Comparison of ENCODE assay signal across 9 cellular contexts in the genomic region with DNA sequence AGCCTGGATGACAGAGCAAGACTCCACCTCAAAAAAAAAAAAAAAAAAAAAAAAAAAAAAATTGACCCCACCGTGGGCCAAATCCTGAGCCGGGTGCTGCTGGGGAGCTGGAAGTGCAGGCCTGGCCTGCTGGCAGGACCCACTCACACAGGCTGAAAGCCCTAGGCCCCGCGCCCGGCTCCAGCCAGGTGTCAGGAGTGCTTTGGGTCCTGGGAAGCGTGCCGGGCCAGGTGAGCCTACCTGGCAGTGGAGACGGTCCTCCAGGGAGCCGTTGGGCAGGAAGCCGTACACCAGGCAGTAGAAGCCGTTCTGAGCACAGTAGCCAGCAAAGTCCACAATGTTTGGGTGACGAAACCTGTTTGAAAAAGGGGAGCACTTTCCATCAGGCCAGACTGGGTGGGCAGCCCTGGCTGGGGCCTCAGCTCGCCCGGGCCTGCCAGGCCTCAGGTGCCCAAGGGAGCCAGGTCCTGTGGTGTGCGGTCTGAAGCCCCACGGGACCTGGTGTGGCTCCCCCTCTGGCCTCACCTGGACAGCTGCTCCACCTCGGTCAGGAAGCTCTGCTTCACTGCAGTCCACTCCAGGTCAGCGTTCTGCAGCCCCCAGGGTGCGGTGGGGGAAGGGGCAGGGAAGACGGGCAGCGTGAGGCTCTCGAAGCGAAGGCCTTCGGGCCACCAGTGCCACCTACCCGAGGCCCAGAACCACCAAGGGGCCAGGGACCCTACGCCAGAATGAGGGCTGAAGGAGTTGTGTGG. TPM values are rescaled to one million over a fixed set of nuclear protein-coding genes. Genes with fewer than 3 reads are reported as not detected.
DNase-seq lines count a peak whose midpoint lies in the region; ATAC-seq, FAIRE-seq and TF ChIP-seq lines count a peak whose summit lies in the region.
"Had no signal": no experiment of that assay in that cellular context is flagged by ENCODE, and none has a peak within 500 bp of the region (broad histone marks: within the 10 kb centered on the region; RNA-seq: fewer than 3 reads in every experiment).

No MANE protein-coding gene starts in this region.

- H2BK5ac ChIP-seq in IMR-90 (ENCODE audit: low read depth, low read length, poor library complexity, severe bottlenecking): no peak overlapping the region

- H3K79me2 ChIP-seq in GM12878 (ENCODE audit: control insufficient read depth, insufficient read depth, low read length): peaks cover 41% of the 10 kb centered on the region

- intact Hi-C loops in IMR-90 (cut with micrococcal nuclease): no loop called here
- intact Hi-C loops in GM12878 (cut with micrococcal nuclease; ENCODE audit: unreplicated experiment): no loop called here

- TF ChIP-seq CTCF in IMR-90 (conservative IDR thresholded peaks at IDR 0.05; ENCODE audit: low read depth, low read length) (no peak), GM12878 (IDR thresholded peaks at IDR 0.05 in 2 of 3, conservative IDR thresholded peaks at IDR 0.05 in 1 of 3; ENCODE audit: control insufficient read depth in 2 of 3, extremely low read depth in 1 of 3, insufficient read depth in 1 of 3, low read depth in 3 of 3, low read length in 3 of 3) (no peak)

- H3K14ac ChIP-seq in IMR-90 (replicated peaks; ENCODE audit: low read depth, low read length): no peak overlapping the region

- no peak for TF ChIP-seq EP300 in GM12878 (IDR thresholded peaks at IDR 0.05; ENCODE audit: borderline replicate concordance in 1 of 2, control insufficient read depth in 1 of 2, low read depth in 2 of 2, low read length in 2 of 2)

- TF ChIP-seq POLR2A in IMR-90 (IDR thresholded peaks at IDR 0.05; ENCODE audit: low read depth, low read length) (no peak), GM12878 (IDR thresholded peaks at IDR 0.05; ENCODE audit: low read depth, low read length) (no peak)

- H3K79me1 ChIP-seq in IMR-90 (ENCODE audit: low read depth in 1 of 2, low read length in 2 of 2): peaks cover 0 to 20% of the 10 kb centered on the region in 2 experiments; a peak in 2 of 4 replicates

- CTCF ChIA-PET in IMR-90 (lab: Yijun Ruan, JAX) (interaction anchor here (0.7 kb wide), 1 partner anchor 102 kb away, joined by 5 read pairs; no protein-coding TSS in a partner anchor), GM12878 (lab: Yijun Ruan, JAX) (interaction anchor here (0.7 to 1.9 kb wide), 4 partner anchors 8 to 355 kb away, joined by 3 to 4 read pairs (median 4); no protein-coding TSS in a partner anchor)

- H3K18ac ChIP-seq in IMR-90 (ENCODE audit: low read depth, low read length): no peak overlapping the region

- H2AK5ac ChIP-seq in IMR-90 (ENCODE audit: low read depth, low read length): 0 out of 2 replicates have a peak overlapping the region, but pooled peaks have one; percentile 33

- H3K9me3 ChIP-seq in BLaER1 treated with 17β-estradiol and CSF1 and Interleukin-3, amounts not matched to agents 10 nM and 100 nM (replicated peaks in 1 of 11): 0 out of 22 replicates have a peak, but pooled peaks cover 0 to 9% (median 0%) of the 10 kb centered on the region in 11 experiments
- H3K9me3 ChIP-seq in IMR-90 (ENCODE audit: control insufficient read depth, insufficient read depth, low read length) (no peaks in the 10 kb centered on the region), GM12878 (replicated peaks; ENCODE audit: control insufficient read depth, insufficient read depth, low read length) (no peaks in the 10 kb centered on the region)

- H2AFZ ChIP-seq in IMR-90 (replicated peaks; ENCODE audit: low read length, poor library complexity) (no peak overlapping the region), GM12878 (ENCODE audit: control insufficient read depth, low read depth, low read length) (no peak overlapping the region)

- SMC1A ChIA-PET in GM12878 (lab: Charles Lee; ENCODE audit: uncharacterized antibody, unreplicated experiment): interaction anchor here (0.9 to 1.9 kb wide), 5 partner anchors 9 to 37 kb away, joined by 3 to 7 read pairs (median 3); no protein-coding TSS in a partner anchor

- peaks cover 36 to 53% (median 46%) of the 10 kb centered on the region in 11 experiments for H3K36me3 ChIP-seq in BLaER1 treated with 17β-estradiol and CSF1 and Interleukin-3, amounts not matched to agents 10 nM and 100 nM
- H3K36me3 ChIP-seq in IMR-90 (ENCODE audit: control insufficient read depth, insufficient read depth, low read length) (peaks cover 20% of the 10 kb centered on the region), GM12878 (ENCODE audit: control insufficient read depth in 2 of 2, insufficient read depth in 2 of 2, low read length in 1 of 2) (peaks cover 0 to 5% of the 10 kb centered on the region in 2 experiments; a peak in 3 of 4 replicates)

- H2BK120ac ChIP-seq in IMR-90 (ENCODE audit: low read depth, low read length): no peak overlapping the region

- peak overlapping the region; percentile 86 to 97 (median 95); a peak in 21 of 22 replicates for H3K27ac ChIP-seq in BLaER1 treated with 17β-estradiol and CSF1 and Interleukin-3, amounts not matched to agents 10 nM and 100 nM
- H3K27ac ChIP-seq in IMR-90 (ENCODE audit: insufficient read depth, low read length) (no peak overlapping the region), GM12878 (ENCODE audit: control insufficient read depth, insufficient read depth) (peak overlapping the region; percentile 82), substantia nigra (ENCODE audit: low read depth, low read length, poor library complexity, severe bottlenecking) (no peak overlapping the region)

- POLR2A ChIA-PET in IMR-90 (lab: Charles Lee; ENCODE audit: unreplicated experiment) (interaction anchor here (0.7 kb wide), 1 partner anchor 47 kb away, joined by 6 read pairs; no protein-coding TSS in a partner anchor), GM12878 (lab: Charles Lee) (interaction anchor here (0.6 to 2.0 kb wide), 12 partner anchors 8 to 74 kb away, joined by 3 to 11 read pairs (median 3); a partner anchor contains a TSS)
- POLR2A ChIA-PET in naive thymus-derived CD8-positive, alpha-beta T cell (lab: Charles Lee): interaction anchor here (0.6 to 3.5 kb wide), 10 partner anchors 28 to 79 kb away, joined by 3 to 34 read pairs (median 6); a partner anchor contains a TSS

- 86% methylated on average over 12 of the region's 26 CpGs; no CpG with 5 or more reads in 1 of the 2 experiments for WGBS in IMR-90 (ENCODE audit: extremely low coverage in 2 of 2, insufficient read length in 1 of 2), 2 experiments
- WGBS in GM12878 (ENCODE audit: insufficient coverage, insufficient replicate concordance, low lambda C conversion rate, missing lambda C conversion rate): 32% methylated on average over 26 of the region's 26 CpGs

- peak overlapping the region; percentile 78 to 95 (median 93) for H3K4me2 ChIP-seq in BLaER1 treated with 17β-estradiol and CSF1 and Interleukin-3, amounts not matched to agents 10 nM and 100 nM
- H3K4me2 ChIP-seq in IMR-90 (ENCODE audit: low read depth, low read length): peak overlapping the region; percentile 19; the same call in 1 of the 2 replicates
- peak overlapping the region; percentile 66 for H3K4me2 ChIP-seq in GM12878 (ENCODE audit: control insufficient read depth, insufficient read depth)

- peaks cover 59 to 92% (median 84%) of the 10 kb centered on the region in 11 experiments for H3K27me3 ChIP-seq in BLaER1 treated with 17β-estradiol and CSF1 and Interleukin-3, amounts not matched to agents 10 nM and 100 nM
- H3K27me3 ChIP-seq in IMR-90 (ENCODE audit: control insufficient read depth, insufficient read depth, low read length): no peaks in the 10 kb centered on the region
- no peaks in the 10 kb centered on the region for H3K27me3 ChIP-seq in GM12878 (replicated peaks in 1 of 2; ENCODE audit: control insufficient read depth in 2 of 2, insufficient read depth in 2 of 2, low read length in 1 of 2)

- peak overlapping the region; percentile 97 for H2AK9ac ChIP-seq in IMR-90 (replicated peaks; ENCODE audit: low read depth, low read length, poor library complexity)

- peak overlapping the region in 8 of 10 donors; percentile 23 to 91 (median 84) for H3K4me3 Mint-ChIP-seq in naive thymus-derived CD8-positive, alpha-beta T cell

- H3K27ac Mint-ChIP-seq in naive thymus-derived CD8-positive, alpha-beta T cell: peak overlapping the region in 4 of 10 donors; percentile 88 to 94 (median 92)

- RAD21 ChIA-PET in GM12878 (lab: Charles Lee; ENCODE audit: unreplicated experiment): interaction anchor here (1.1 to 1.8 kb wide), 6 partner anchors 10 to 95 kb away, joined by 3 to 10 read pairs (median 4); a partner anchor contains a TSS

- H4K91ac ChIP-seq in IMR-90 (ENCODE audit: insufficient read depth, low read depth, low read length): no peak overlapping the region

- H3K4me1 ChIP-seq in BLaER1 treated with 17β-estradiol and CSF1 and Interleukin-3, amounts not matched to agents 10 nM and 100 nM: peaks cover 69 to 79% (median 75%) of the 10 kb centered on the region in 10 experiments
- H3K4me1 ChIP-seq in IMR-90 (ENCODE audit: control insufficient read depth, insufficient read depth, low read length): peaks cover 20% of the 10 kb centered on the region
- H3K4me1 ChIP-seq in GM12878 (ENCODE audit: control insufficient read depth, insufficient read depth, low read length): peaks cover 14% of the 10 kb centered on the region

- H3K4ac ChIP-seq in IMR-90 (ENCODE audit: low read depth, low read length): no peak overlapping the region

- no peak overlapping the region for H2BK15ac ChIP-seq in IMR-90 (ENCODE audit: low read depth, low read length)

- peak overlapping the region; percentile 89 to 99 (median 94) for H3K9ac ChIP-seq in BLaER1 treated with 17β-estradiol and CSF1 and Interleukin-3, amounts not matched to agents 10 nM and 100 nM
- no peak overlapping the region for H3K9ac ChIP-seq in IMR-90 (ENCODE audit: low read depth, low read length)
- H3K9ac ChIP-seq in GM12878 (ENCODE audit: control insufficient read depth, insufficient read depth, low read length): peak overlapping the region; percentile 86

- no peak overlapping the region for H4K8ac ChIP-seq in IMR-90 (ENCODE audit: low read depth in 2 of 2, low read length in 2 of 2)

- peak overlapping the region; percentile 67 to 83 (median 76) for H3K4me3 ChIP-seq in BLaER1 treated with 17β-estradiol and CSF1 and Interleukin-3, amounts not matched to agents 10 nM and 100 nM
- H3K4me3 ChIP-seq in IMR-90 (ENCODE audit: insufficient read depth, low read depth, low read length) (no peak overlapping the region), GM12878 (peak overlapping the region; percentile 85)

- peaks cover 0 to 14% (median 0%) of the 10 kb centered on the region in 3 donors for H3K36me3 Mint-ChIP-seq in naive thymus-derived CD8-positive, alpha-beta T cell

- peaks cover 22 to 84% (median 75%) of the 10 kb centered on the region in 11 experiments; a peak in 21 of 22 replicates for H4K20me1 ChIP-seq in BLaER1 treated with 17β-estradiol and CSF1 and Interleukin-3, amounts not matched to agents 10 nM and 100 nM
- H4K20me1 ChIP-seq in IMR-90 (ENCODE audit: insufficient read depth, low read length): no peaks in the 10 kb centered on the region
- no peaks in the 10 kb centered on the region for H4K20me1 ChIP-seq in GM12878 (ENCODE audit: control insufficient read depth, insufficient read depth)

- H3K4me1 Mint-ChIP-seq in naive thymus-derived CD8-positive, alpha-beta T cell: peaks cover 11 to 44% (median 29%) of the 10 kb centered on the region in 4 donors

- in situ Hi-C loops in IMR-90 (cut with MboI; ENCODE audit: low sequenced_read_pairs) (no loop called here), GM12878 (cut with MboI) (no loop called here)

- H3K9me1 ChIP-seq in IMR-90 (ENCODE audit: insufficient read depth, low read length): no peaks in the 10 kb centered on the region

- no peak overlapping the region for H4K5ac ChIP-seq in IMR-90 (ENCODE audit: low read depth, low read length)

- no peak overlapping the region for H3K56ac ChIP-seq in IMR-90 (ENCODE audit: extremely low read depth, insufficient read depth, low read length)

- H3K23ac ChIP-seq in IMR-90 (ENCODE audit: low read depth, low read length): peak overlapping the region; percentile 71; the same call in 1 of the 2 replicates

- ATAC-seq in IMR-90 (ENCODE audit: low read depth) (no peak), GM12878 (peak; percentile 17), HG02623 (IDR thresholded peaks at IDR 0.05; ENCODE audit: unreplicated experiment) (no peak), HG02798 (IDR thresholded peaks at IDR 0.05; ENCODE audit: poor library complexity, unreplicated experiment) (no peak)
- no peak for ATAC-seq in naive thymus-derived CD8-positive, alpha-beta T cell

- no peak for TF ChIP-seq RAD21 in IMR-90 (IDR thresholded peaks at IDR 0.05; ENCODE audit: low read length)
- no peak for TF ChIP-seq RAD21 in GM12878 (IDR thresholded peaks at IDR 0.05; ENCODE audit: insufficient read depth, low read depth, low read length)

- no peak overlapping the region for H2BK20ac ChIP-seq in IMR-90 (ENCODE audit: low read depth, low read length)

- no peaks in the 10 kb centered on the region for H3K27me3 Mint-ChIP-seq in naive thymus-derived CD8-positive, alpha-beta T cell

- H3K9me3 Mint-ChIP-seq in naive thymus-derived CD8-positive, alpha-beta T cell: no peaks in the 10 kb centered on the region

- FAIRE-seq in GM12878 (lab: Jason Lieb, UNC): no peak

- no peak for DNase-seq in IMR-90
- DNase-seq in GM12878 (ENCODE audit: low read depth, low spot score): no peak
- no peak for DNase-seq in naive thymus-derived CD8-positive, alpha-beta T cell
- DNase-seq in substantia nigra (lab: John Stamatoyannopoulos, UW): no peak
- no peak for DNase-seq in DMS 273 (lab: John Stamatoyannopoulos, UW; ENCODE audit: unreplicated experiment)
- DNase-seq: activated CD4-positive, alpha-beta T cell treated with anti-CD3 and anti-CD28 coated beads for 48 hours had no signal

- dilution Hi-C loops in IMR-90 (cut with HindIII; ENCODE audit: low sequenced_read_pairs, unreplicated experiment): no loop called here

- BruUV-seq in IMR-90 (replicated peaks; lab: Mats Ljungman, UMichigan): no TSS peak
- no TSS peak for BruUV-seq in GM12878 (replicated peaks; lab: Mats Ljungman, UMichigan)

RNA-seq across cellular contexts. Expression of a gene that starts 1.8 kb away (rescaled TPM):
- total RNA-seq in IMR-90 (2012; rRNA removed): 31.9 and 33.3 TPM in 2 replicates
- 50.2 and 61.9 TPM in 2 replicates for polyA plus RNA-seq in IMR-90 (2012; rRNA removed)
- polyA plus RNA-seq in IMR-90 (2012; cell fraction: cytosol; rRNA removed): 39.9 and 45.4 TPM in 2 replicates
- 55.8 and 105 TPM in 2 replicates for polyA plus RNA-seq in IMR-90 (2012; cell fraction: nucleus; rRNA removed; ENCODE audit: low replicate concordance)
- 44.0 and 54.1 TPM in 2 replicates for total RNA-seq in GM12878 (2013; cell fraction: nucleolus; rRNA removed)
- total RNA-seq in GM12878 (2014; rRNA removed): 63.2 and 77.8 TPM in 2 replicates
- total RNA-seq in GM12878 (2014; rRNA removed; fragmentation: Illumina TruSeq; extraction: Trizol): 37.6 and 42.3 TPM in 2 replicates
- 106 and 136 TPM in 2 replicates for total RNA-seq in GM12878 (2021)
- 21.6 TPM for polyA plus RNA-seq in GM12878 (2011; ENCODE audit: low read depth)
- polyA plus RNA-seq in GM12878 (2011; rRNA removed): 19.0 and 27.8 TPM in 2 replicates
- polyA plus RNA-seq in GM12878 (2011; cell fraction: cytosol; rRNA removed): 29.6 and 55.4 TPM in 2 replicates
- 65.0 and 102 TPM in 2 replicates for polyA plus RNA-seq in GM12878 (2011; cell fraction: nucleus; rRNA removed)
- polyA plus RNA-seq in GM12878 (2012): 45.7 and 78.8 TPM in 2 replicates
- polyA plus RNA-seq in GM12878 (2014; fragmentation: Illumina TruSeq; extraction: Trizol): 9.4 and 32.7 TPM in 2 replicates
- 10 to 100 TPM in 1 of 2 experiments, 1 to 10 TPM in 1; 4.2 to 15.1 TPM for polyA plus RNA-seq in GM12878 (2014; fragmentation: Nextera tagmentation; extraction: Ambion mirVana)
- 89.9 and 107 TPM in 2 replicates for polyA plus RNA-seq in GM12878 (2014; rRNA removed)
- 10 to 100 TPM; 36.8 to 82.4 TPM for polyA plus RNA-seq in GM12878 (2016; fragmentation: Nextera tagmentation; extraction: Ambion mirVana)
- 22.2 and 50.5 TPM in 2 replicates for polyA minus RNA-seq in GM12878 (2011; rRNA and poly(A)+ RNA removed)
- 36.8 TPM in 2 replicates for polyA minus RNA-seq in GM12878 (2011; cell fraction: cytosol; rRNA and poly(A)+ RNA removed)
- 25.1 and 44.2 TPM in 2 replicates for polyA minus RNA-seq in GM12878 (2011; cell fraction: nucleus; rRNA and poly(A)+ RNA removed)
- total RNA-seq in naive thymus-derived CD8-positive, alpha-beta T cell: 10 to 100 TPM; 68.8 to 76.6 TPM
- polyA plus RNA-seq in naive thymus-derived CD8-positive, alpha-beta T cell: 10 to 100 TPM; 23.9 to 44.7 (median 27.8) TPM

RNA-seq across cellular contexts. Expression of a gene that starts 45.4 kb away (rescaled TPM):
- total RNA-seq in IMR-90 (2012; rRNA removed) (2.8 and 3.4 TPM in 2 replicates), GM12878 (2014; rRNA removed) (5.0 and 8.5 TPM in 2 replicates), GM12878 (2014; rRNA removed; fragmentation: Illumina TruSeq; extraction: Trizol) (1.6 and 1.7 TPM in 2 replicates), GM12878 (2021) (6.1 and 6.3 TPM in 2 replicates)
- polyA plus RNA-seq in IMR-90 (2012; rRNA removed) (6.2 and 6.3 TPM in 2 replicates), GM12878 (2011; rRNA removed) (3.0 and 4.2 TPM in 2 replicates), GM12878 (2014; fragmentation: Illumina TruSeq; extraction: Trizol) (0.36 and 0.88 TPM in 2 replicates), GM12878 (2014; fragmentation: Nextera tagmentation; extraction: Ambion mirVana) (under 1 TPM; 0.45 to 0.99 TPM), GM12878 (2014; rRNA removed) (5.6 and 7.0 TPM in 2 replicates), GM12878 (2016; fragmentation: Nextera tagmentation; extraction: Ambion mirVana) (1 to 10 TPM; 4.0 to 4.8 TPM)
- 4.8 and 12.1 TPM in 2 replicates for polyA plus RNA-seq in IMR-90 (2012; cell fraction: cytosol; rRNA removed)
- polyA plus RNA-seq in IMR-90 (2012; cell fraction: nucleus; rRNA removed; ENCODE audit: low replicate concordance): 3.3 and 9.5 TPM in 2 replicates
- total RNA-seq in GM12878 (2013; cell fraction: nucleolus; rRNA removed): 2.9 and 4.2 TPM in 2 replicates
- 1.3 TPM for polyA plus RNA-seq in GM12878 (2011; ENCODE audit: low read depth)
- polyA plus RNA-seq in GM12878 (2011; cell fraction: cytosol; rRNA removed): 9.1 and 11.2 TPM in 2 replicates
- 4.7 and 5.0 TPM in 2 replicates for polyA plus RNA-seq in GM12878 (2011; cell fraction: nucleus; rRNA removed)
- 5.0 and 5.4 TPM in 2 replicates for polyA plus RNA-seq in GM12878 (2012)
- 3.2 and 6.9 TPM in 2 replicates for polyA minus RNA-seq in GM12878 (2011; rRNA and poly(A)+ RNA removed)
- polyA minus RNA-seq in GM12878 (2011; cell fraction: cytosol; rRNA and poly(A)+ RNA removed): 0.94 and 2.7 TPM in 2 replicates
- 3.0 and 3.4 TPM in 2 replicates for polyA minus RNA-seq in GM12878 (2011; cell fraction: nucleus; rRNA and poly(A)+ RNA removed)
- 10 to 100 TPM in 1 of 2 experiments, 1 to 10 TPM in 1; 9.3 to 11.2 TPM for total RNA-seq in naive thymus-derived CD8-positive, alpha-beta T cell
- polyA plus RNA-seq in naive thymus-derived CD8-positive, alpha-beta T cell: 10 to 100 TPM in 1 of 3 donors, 1 to 10 TPM in 2; 3.1 to 13.6 (median 8.9) TPM

RNA-seq across cellular contexts. Expression of a gene that starts 46.3 kb away (rescaled TPM):
- 3.2 and 4.4 TPM in 2 replicates for total RNA-seq in IMR-90 (2012; rRNA removed)
- 17.6 and 19.0 TPM in 2 replicates for polyA plus RNA-seq in IMR-90 (2012; rRNA removed)
- polyA plus RNA-seq in IMR-90 (2012; cell fraction: cytosol; rRNA removed): 12.9 and 16.8 TPM in 2 replicates
- 21.4 and 46.2 TPM in 2 replicates for polyA plus RNA-seq in IMR-90 (2012; cell fraction: nucleus; rRNA removed; ENCODE audit: low replicate concordance)
- total RNA-seq in GM12878 (2013; cell fraction: nucleolus; rRNA removed): 24.5 and 28.7 TPM in 2 replicates
- 18.8 and 25.5 TPM in 2 replicates for total RNA-seq in GM12878 (2014; rRNA removed)
- total RNA-seq in GM12878 (2014; rRNA removed; fragmentation: Illumina TruSeq; extraction: Trizol): 8.8 and 10.6 TPM in 2 replicates
- 86.1 and 92.7 TPM in 2 replicates for total RNA-seq in GM12878 (2021)
- polyA plus RNA-seq in GM12878 (2011; ENCODE audit: low read depth): 14.7 TPM
- 2.3 and 4.1 TPM in 2 replicates for polyA plus RNA-seq in GM12878 (2011; rRNA removed)
- 11.0 and 15.4 TPM in 2 replicates for polyA plus RNA-seq in GM12878 (2011; cell fraction: cytosol; rRNA removed)
- 29.9 and 55.9 TPM in 2 replicates for polyA plus RNA-seq in GM12878 (2011; cell fraction: nucleus; rRNA removed)
- polyA plus RNA-seq in GM12878 (2012): 25.7 and 35.7 TPM in 2 replicates
- 7.4 and 21.5 TPM in 2 replicates for polyA plus RNA-seq in GM12878 (2014; fragmentation: Illumina TruSeq; extraction: Trizol)
- 1 to 10 TPM; 3.9 to 7.6 TPM for polyA plus RNA-seq in GM12878 (2014; fragmentation: Nextera tagmentation; extraction: Ambion mirVana)
- 32.0 and 45.1 TPM in 2 replicates for polyA plus RNA-seq in GM12878 (2014; rRNA removed)
- 10 to 100 TPM; 39.3 to 39.8 TPM for polyA plus RNA-seq in GM12878 (2016; fragmentation: Nextera tagmentation; extraction: Ambion mirVana)
- polyA minus RNA-seq in GM12878 (2011; rRNA and poly(A)+ RNA removed): 4.8 and 11.2 TPM in 2 replicates
- polyA minus RNA-seq in GM12878 (2011; cell fraction: cytosol; rRNA and poly(A)+ RNA removed): 28.6 and 29.6 TPM in 2 replicates
- 9.9 and 19.6 TPM in 2 replicates for polyA minus RNA-seq in GM12878 (2011; cell fraction: nucleus; rRNA and poly(A)+ RNA removed)
- 10 to 100 TPM; 62.4 to 64.9 TPM for total RNA-seq in naive thymus-derived CD8-positive, alpha-beta T cell
- 10 to 100 TPM in 1 of 3 donors, 1 to 10 TPM in 2; 3.3 to 11.9 (median 7.9) TPM for polyA plus RNA-seq in naive thymus-derived CD8-positive, alpha-beta T cell

Comparison
In these comparisons a context has a peak if more than half of its experiments do, and no peak if none do; other contexts are left out.
1. H3K27ac ChIP-seq: peak in BLaER1 treated with 17β-estradiol and CSF1 and Interleukin-3, amounts not matched to agents 10 nM and 100 nM (11 of 11) and GM12878 (single experiment); none in IMR-90 (single experiment) and substantia nigra (single experiment).
2. H3K4me2 ChIP-seq: peak in every context shown above with its lines; median percentile 93 in BLaER1 treated with 17β-estradiol and CSF1 and Interleukin-3, amounts not matched to agents 10 nM and 100 nM; 66 in GM12878; 19 in IMR-90.